11 cellular contexts compared by ENCODE assay signal in genomic region chr20:10476319-10476724, GRCh38. TPM values are rescaled to one million over a fixed set of nuclear protein-coding genes. Genes with fewer than 3 reads are reported as not detected.
DNase-seq lines count a peak whose midpoint lies in the region; ATAC-seq, FAIRE-seq and TF ChIP-seq lines count a peak whose summit lies in the region.
"Had no signal": no experiment of that assay in that cellular context is flagged by ENCODE, and none has a peak within 500 bp of the region (broad histone marks: within the 10 kb centered on the region; RNA-seq: fewer than 3 reads in every experiment).

No MANE protein-coding gene starts in this region.

- ATAC-seq in HG02870 (IDR thresholded peaks at IDR 0.05; ENCODE audit: unreplicated experiment) = peak; percentile 75

- no peaks in the 10 kb centered on the region for H3K27me3 ChIP-seq in OCI-LY3 (ENCODE audit: low read depth, low read length)
- H3K27me3 ChIP-seq: SJSA1 had no signal

- H3K4me1 ChIP-seq in OCI-LY3 (ENCODE audit: low read length) = peaks cover 42% of the 10 kb centered on the region

- no peak overlapping the region for H3K9ac ChIP-seq in OCI-LY3 (ENCODE audit: low read length)

- H3K4me2 ChIP-seq in OCI-LY3 (ENCODE audit: low read length) = peak overlapping the region; percentile 58

- TF ChIP-seq CTCF in OCI-LY3 (IDR thresholded peaks at IDR 0.05; ENCODE audit: low read depth, low read length) = peak; percentile 84

- H3K4me3 ChIP-seq in OCI-LY3 (ENCODE audit: low read length) = peak overlapping the region; percentile 11
- H3K4me3 ChIP-seq: SJSA1 had no signal

- DNase-seq in DMS53 (lab: John Stamatoyannopoulos, UW) (peak; percentile 23), DMS53 treated with DMSO at 0.1 percent for 48 hours (lab: John Stamatoyannopoulos, UW; ENCODE audit: unreplicated experiment) (no peak), pons (ENCODE audit: low spot score) (peak; percentile 49), NCI-H510A (lab: John Stamatoyannopoulos, UW) (no peak), frontal cortex (ENCODE audit: low spot score in 2 of 2) (no peak), HTR-8/SVneo (ENCODE audit: insufficient read length, low spot score) (no peak)

- peaks cover 9% of the 10 kb centered on the region; the same call in 1 of the 2 replicates for H3K79me2 ChIP-seq in OCI-LY3 (ENCODE audit: low read length)

- 0 out of 2 replicates have a peak, but pooled peaks cover 2% of the 10 kb centered on the region for H4K20me1 ChIP-seq in OCI-LY3 (ENCODE audit: insufficient read depth, low read length)

- H3K27ac ChIP-seq in OCI-LY3 (ENCODE audit: low read length) = peak overlapping the region; percentile 36
- H3K27ac ChIP-seq: 22Rv1, SJSA1 had no signal

- no peaks in the 10 kb centered on the region for H3K9me3 ChIP-seq in OCI-LY3 (ENCODE audit: insufficient read depth, low read length)
- H3K9me3 ChIP-seq: SJSA1 had no signal

- FAIRE-seq in frontal cortex (lab: Jason Lieb, UNC) (no peak), HTR-8/SVneo (lab: Jason Lieb, UNC) (no peak)
- FAIRE-seq: endometrium had no signal

- no peak overlapping the region for H2AFZ ChIP-seq in OCI-LY3 (ENCODE audit: low read depth, low read length)

- no peaks in the 10 kb centered on the region for H3K36me3 ChIP-seq in OCI-LY3 (replicated peaks; ENCODE audit: low read depth, low read length)
- H3K36me3 ChIP-seq: SJSA1 had no signal

RNA-seq across cellular contexts. Expression of gene SLX4IP, which starts 41.2 kb away (rescaled TPM):
- 8.2 TPM for total RNA-seq in frontal cortex

RNA-seq across cellular contexts. Expression of gene MKKS, which starts 42.3 kb away (rescaled TPM):
- 12.6 TPM for total RNA-seq in frontal cortex

Comparison
In these comparisons a context has a peak if more than half of its experiments do, and no peak if none do; other contexts are left out.
1. DNase-seq: peak in DMS53 (single experiment) and pons (single experiment); none in DMS53 treated with DMSO at 0.1 percent for 48 hours (single experiment), NCI-H510A (single experiment), frontal cortex (0 of 2) and HTR-8/SVneo (single experiment).